Comparison of ENCODE assay signal across 19 cellular contexts in genomic region chr21:43772368-43772870, GRCh38. TPM values are rescaled to one million over a fixed set of nuclear protein-coding genes. Genes with fewer than 3 reads are reported as not detected.
DNase-seq lines count a peak whose midpoint lies in the region; ATAC-seq and TF ChIP-seq lines count a peak whose summit lies in the region.
"Had no signal": no experiment of that assay in that cellular context is flagged by ENCODE, and none has a peak within 500 bp of the region (broad histone marks: within the 10 kb centered on the region; RNA-seq: fewer than 3 reads in every experiment).

No MANE protein-coding gene starts in this region.

- peak overlapping the region; percentile 49 for H3K27ac ChIP-seq in A673 (ENCODE audit: low read depth, low read length, poor library complexity, severe bottlenecking)
- H3K27ac ChIP-seq in HUES6 (ENCODE audit: low read depth, low read length), result peak overlapping the region; percentile 38; the same call in 1 of the 2 replicates
- H3K27ac ChIP-seq in esophagus squamous epithelium, result peak overlapping the region in 3 of 4 donors; percentile 84 to 99 (median 97)
- H3K27ac ChIP-seq in testis, result no peak overlapping the region
- H3K27ac ChIP-seq: HL-60, Peyer's patch had no signal

- H3K36me3 ChIP-seq in A673 (ENCODE audit: insufficient read depth, low read length, poor library complexity, severe bottlenecking), result peaks cover 23% of the 10 kb centered on the region
- peaks cover 19% of the 10 kb centered on the region for H3K36me3 ChIP-seq in HUES6 (ENCODE audit: control insufficient read depth, insufficient read depth, low read length)
- H3K36me3 ChIP-seq in esophagus squamous epithelium, result peaks cover 0 to 32% (median 6%) of the 10 kb centered on the region in 3 donors
- H3K36me3 ChIP-seq in testis (ENCODE audit: low read depth, missing control alignments), result no peaks in the 10 kb centered on the region

- peaks cover 61% of the 10 kb centered on the region for H3K4me1 Mint-ChIP-seq in WTC11

- 61 to 67% methylated on average over 7 of the region's 7 CpGs for WGBS in esophagus squamous epithelium, 2 donors
- WGBS in testis, 2 donors, result 81% methylated on average over 7 of the region's 7 CpGs

- CTCF ChIA-PET in A673 (lab: Charles Lee) (no interaction called here), WTC11 (lab: Charles Lee) (interaction anchor here (0.6 to 4.3 kb wide), 4 partner anchors 17 to 45 kb away, joined by 3 to 20 read pairs (median 8); partner anchors contain the start of gene RRP1)

- no peak for ATAC-seq in WTC11
- ATAC-seq in HG02885 (IDR thresholded peaks at IDR 0.05; ENCODE audit: poor library complexity, unreplicated experiment), result no peak
- no peak for ATAC-seq in left colon

- POLR2A ChIA-PET in A673 (lab: Charles Lee; ENCODE audit: low non-redundant PET) (interaction anchor here (0.6 kb wide), 1 partner anchor 94 kb away, joined by 6 read pairs; no protein-coding TSS in a partner anchor), WTC11 (lab: Charles Lee) (no interaction called here)

- peak overlapping the region; percentile 14; the same call in 1 of the 2 replicates for H3K4me3 Mint-ChIP-seq in WTC11

- H3K4me1 ChIP-seq in A673 (ENCODE audit: insufficient read depth, low read length, poor library complexity, severe bottlenecking), result peaks cover 27% of the 10 kb centered on the region
- H3K4me1 ChIP-seq in HUES6 (ENCODE audit: control insufficient read depth, insufficient read depth, low read length), result peaks cover 42% of the 10 kb centered on the region
- peaks cover 25 to 81% (median 33%) of the 10 kb centered on the region in 3 donors for H3K4me1 ChIP-seq in esophagus squamous epithelium
- H3K4me1 ChIP-seq in testis, result peaks cover 14% of the 10 kb centered on the region

- H3K9ac ChIP-seq in HUES6 (ENCODE audit: low read length), result no peak overlapping the region
- H3K9ac ChIP-seq: SK-N-SH had no signal

- DNase-seq in A673 (ENCODE audit: low spot score) (no peak), WTC11 (ENCODE audit: low spot score) (peak; percentile 50), esophagus squamous epithelium (lab: John Stamatoyannopoulos, UW) (no peak), left colon (no peak), testis (no peak)
- DNase-seq: AML-193; Caco-2; CD4-positive, CD25-positive, alpha-beta regulatory T cell; DMS153; NCI-H187; NCI-H2171 treated with DMSO at 0.1 percent for 48 hours; NCI-H446 treated with DMSO at 0.1 percent for 48 hours; NCI-H82; Peyer's patch; SHP77; SK-N-SH had no signal

- peak overlapping the region; percentile 63; the same call in 1 of the 2 replicates for H3K27ac Mint-ChIP-seq in WTC11
- H3K27ac Mint-ChIP-seq: CD4-positive, CD25-positive, alpha-beta regulatory T cell had no signal

- TF ChIP-seq CTCF in A673 (conservative IDR thresholded peaks at IDR 0.05; ENCODE audit: low read depth, low read length) (no peak), WTC11 (IDR thresholded peaks at IDR 0.05) (no peak), esophagus squamous epithelium (IDR thresholded peaks at IDR 0.05) (no peak), testis (IDR thresholded peaks at IDR 0.05) (no peak)

- H3K9me3 Mint-ChIP-seq in WTC11, result no peaks in the 10 kb centered on the region

- H3K27me3 Mint-ChIP-seq in WTC11 (ENCODE audit: low read depth), result peaks cover 2% of the 10 kb centered on the region; the same call in 1 of the 2 replicates
- H3K27me3 Mint-ChIP-seq: CD4-positive, CD25-positive, alpha-beta regulatory T cell had no signal

- no TSS peak for BruUV-seq in A673 (replicated peaks; lab: Mats Ljungman, UMichigan)

- H3K27me3 ChIP-seq in A673 (replicated peaks; ENCODE audit: insufficient read depth, low read depth, low read length, poor library complexity) (no peaks in the 10 kb centered on the region), HUES6 (ENCODE audit: control insufficient read depth, insufficient read depth, low read length) (no peaks in the 10 kb centered on the region), esophagus squamous epithelium (no peaks in the 10 kb centered on the region), testis (no peaks in the 10 kb centered on the region)
- H3K27me3 ChIP-seq: Peyer's patch had no signal

- H3K9me3 ChIP-seq in A673 (ENCODE audit: low read depth, low read length, poor library complexity, severe bottlenecking) (no peaks in the 10 kb centered on the region), HUES6 (ENCODE audit: control insufficient read depth, insufficient read depth, low read depth, low read length) (no peaks in the 10 kb centered on the region), esophagus squamous epithelium (no peaks in the 10 kb centered on the region), testis (no peaks in the 10 kb centered on the region)
- H3K9me3 ChIP-seq: Caco-2, Peyer's patch, SK-N-SH had no signal

- TF ChIP-seq POLR2A in esophagus squamous epithelium (IDR thresholded peaks at IDR 0.05), result no peak
- TF ChIP-seq POLR2A in testis (IDR thresholded peaks at IDR 0.05), result no peak

- peaks cover 13% of the 10 kb centered on the region for H3K36me3 Mint-ChIP-seq in WTC11

- intact Hi-C loops in A673 (cut with micrococcal nuclease; ENCODE audit: unreplicated experiment), result no loop called here
- intact Hi-C loops in esophagus squamous epithelium (cut with DNase I), result no loop called here
- intact Hi-C loops in left colon (cut with DNase I, micrococcal nuclease), result no loop called here
- intact Hi-C loops in testis (cut with DNase I; ENCODE audit: low total_unique reads), result no loop called here

- H3K4me3 ChIP-seq in A673 (ENCODE audit: low read depth, low read length, poor library complexity, severe bottlenecking) (no peak overlapping the region), HUES6 (ENCODE audit: low read depth, low read length) (no peak overlapping the region), esophagus squamous epithelium (no peak overlapping the region), testis (no peak overlapping the region)
- H3K4me3 ChIP-seq: Peyer's patch had no signal

TF ChIP-seq in WTC11, 78 proteins besides CTCF, POLR2A, EP300 and RAD21:
- 0 out of 2 replicates have a peak, but pooled peaks have one; percentile 32 for TF ChIP-seq ZNF281 (CRISPR knock-in tag; IDR thresholded peaks at IDR 0.05)
- peak; percentile 27; the same call in 1 of the 2 replicates for TF ChIP-seq SP1 (CRISPR knock-in tag; conservative IDR thresholded peaks at IDR 0.05)
- TF ChIP-seq ZNF423 (CRISPR knock-in tag; IDR thresholded peaks at IDR 0.05), result peak; percentile 66
- no peak for TF ChIP-seq MXD4 (CRISPR knock-in tag; IDR thresholded peaks at IDR 0.05; ENCODE audit: borderline replicate concordance)

RNA-seq across cellular contexts. Expression of gene CSTB, which starts 3.7 kb away (rescaled TPM):
- total RNA-seq in A673 (2021), result 44.1 and 55.9 TPM in 2 replicates
- 35.2 to 38.6 TPM (median 36.1 TPM) in 3 replicates for total RNA-seq in WTC11 (2021)
- total RNA-seq in esophagus squamous epithelium, result 100 to 1,000 TPM; 375 to 700 (median 481) TPM
- total RNA-seq in left colon, result 10 to 100 TPM; 69.1 to 74.4 TPM
- total RNA-seq in testis, result 10 to 100 TPM; 23.9 to 31.0 TPM
- polyA plus RNA-seq in testis (ENCODE audit: insufficient read depth, low read depth, low replicate concordance), result 49.5 TPM

RNA-seq across cellular contexts. Expression of gene RRP1, which starts 17.0 kb away (rescaled TPM):
- total RNA-seq in A673 (2021) (72.5 and 86.4 TPM in 2 replicates), WTC11 (2021) (45.0 to 53.0 TPM (median 45.9 TPM) in 3 replicates), esophagus squamous epithelium (10 to 100 TPM; 22.5 to 37.2 (median 30.4) TPM), left colon (10 to 100 TPM; 13.0 to 18.5 TPM), testis (10 to 100 TPM; 33.6 to 40.2 TPM)
- polyA plus RNA-seq in testis (ENCODE audit: insufficient read depth, low read depth, low replicate concordance), result 21.1 TPM

RNA-seq across cellular contexts. Expression of gene PDXK, which starts 53.5 kb away (rescaled TPM):
- total RNA-seq in A673 (2021) (114 and 116 TPM in 2 replicates), WTC11 (2021) (116 to 123 TPM (median 120 TPM) in 3 replicates), esophagus squamous epithelium (100 to 1,000 TPM in 2 of 4 donors, 10 to 100 TPM in 2; 42.9 to 114 (median 82.0) TPM), left colon (100 to 1,000 TPM; 144 to 188 TPM), testis (100 to 1,000 TPM; 277 to 327 TPM)
- polyA plus RNA-seq in testis (ENCODE audit: insufficient read depth, low read depth, low replicate concordance), result 871 TPM

Comparison
In these comparisons a context has a peak if more than half of its experiments do, and no peak if none do; other contexts are left out.
1. H3K27ac ChIP-seq: peak in A673 (single experiment), HUES6 (single experiment) and esophagus squamous epithelium (3 of 4); none in testis (0 of 2).